In the genomic region with DNA sequence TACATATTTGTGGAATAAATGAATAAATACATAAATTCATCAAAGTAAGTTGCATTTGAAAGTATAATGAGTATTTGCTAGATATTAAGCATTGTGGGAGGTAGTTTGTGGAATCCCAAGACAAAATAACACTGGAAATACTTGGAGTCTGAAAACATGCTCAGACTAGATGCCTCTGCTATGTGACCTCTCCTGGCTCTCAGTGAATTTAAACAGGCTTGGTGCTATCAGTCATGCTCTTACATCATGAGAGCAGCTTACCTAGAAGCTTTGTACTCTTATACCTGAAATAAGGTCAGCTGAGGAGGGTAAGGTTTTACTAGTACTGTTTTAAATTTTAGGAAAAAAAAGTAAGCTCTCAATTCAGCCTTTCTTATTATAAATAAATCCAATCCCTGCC, we compare ENCODE assay signal across 18 cellular contexts. TPM values are rescaled to one million over a fixed set of nuclear protein-coding genes. Genes with fewer than 3 reads are reported as not detected.
DNase-seq lines count a peak whose midpoint lies in the region; TF ChIP-seq lines count a peak whose summit lies in the region.
"Had no signal": no experiment of that assay in that cellular context is flagged by ENCODE, and none has a peak within 500 bp of the region (broad histone marks: within the 10 kb centered on the region; RNA-seq: fewer than 3 reads in every experiment).

No MANE protein-coding gene starts in this region.

- BruUV-seq in mammary epithelial cell (replicated peaks; lab: Mats Ljungman, UMichigan): no TSS peak

- in situ Hi-C loops in mammary epithelial cell (cut with MboI; ENCODE audit: low sequenced_read_pairs in 2 of 2): loop anchor here (5.0 to 25.0 kb wide), 3 partner anchors 160 to 255 kb away; a partner anchor contains a TSS
- in situ Hi-C loops in HAP-1 (cut with MboI; ENCODE audit: low sequenced_read_pairs): loop anchor here (25.0 kb wide), 1 partner anchor 260 kb away; no protein-coding TSS in a partner anchor

- H3K27me3 Mint-ChIP-seq in type B pancreatic cell: no peaks in the 10 kb centered on the region

- H3K9me3 ChIP-seq in mammary epithelial cell (replicated peaks; ENCODE audit: insufficient read depth, low read length): no peaks in the 10 kb centered on the region
- no peaks in the 10 kb centered on the region for H3K9me3 ChIP-seq in breast epithelium
- no peaks in the 10 kb centered on the region for H3K9me3 ChIP-seq in SK-N-MC (ENCODE audit: low read depth, low read length)
- H3K9me3 ChIP-seq in HAP-1: no peaks in the 10 kb centered on the region
- no peaks in the 10 kb centered on the region for H3K9me3 ChIP-seq in Peyer's patch
- H3K9me3 ChIP-seq: BLaER1 had no signal

- dilution Hi-C loops in mammary epithelial cell (cut with HindIII; ENCODE audit: low sequenced_read_pairs): no loop called here

- no peaks in the 10 kb centered on the region for H3K9me3 Mint-ChIP-seq in type B pancreatic cell
- H3K9me3 Mint-ChIP-seq: CD8-positive, alpha-beta T cell had no signal

- peak overlapping the region; percentile 52 for H3K27ac Mint-ChIP-seq in type B pancreatic cell
- H3K27ac Mint-ChIP-seq: CD8-positive, alpha-beta T cell had no signal

- H3K79me2 ChIP-seq in mammary epithelial cell (ENCODE audit: insufficient read depth, low read length): no peaks in the 10 kb centered on the region

- no peak for TF ChIP-seq CTCF in mammary epithelial cell (conservative IDR thresholded peaks at IDR 0.05 in 1 of 2, IDR thresholded peaks at IDR 0.05 in 1 of 2; ENCODE audit: extremely low read depth in 1 of 2, insufficient read depth in 1 of 2, low read depth in 1 of 2, low read length in 2 of 2)
- TF ChIP-seq CTCF in breast epithelium (IDR thresholded peaks at IDR 0.05): no peak
- no peak for TF ChIP-seq CTCF in type B pancreatic cell (conservative IDR thresholded peaks at IDR 0.05)
- TF ChIP-seq CTCF in Peyer's patch (IDR thresholded peaks at IDR 0.05): no peak

- peak; percentile 74 for DNase-seq in mammary epithelial cell
- DNase-seq in breast epithelium (ENCODE audit: low spot score in 2 of 2): no peak
- DNase-seq in SK-N-MC (ENCODE audit: low read depth, low spot score): no peak
- peak; percentile 9 for DNase-seq in iris pigment epithelial cell (ENCODE audit: low read depth)
- no peak for DNase-seq in type B pancreatic cell (ENCODE audit: extremely low spot score, unreplicated experiment)
- no peak for DNase-seq in HAP-1 (ENCODE audit: low spot score in 2 of 2)
- no peak for DNase-seq in Peyer's patch
- DNase-seq in EL: no peak
- DNase-seq: CD8-positive, alpha-beta T cell; DMS79 treated with DMSO at 0.1 percent for 48 hours; GOT3; KG1; NCI-H1048; NCI-H2081 treated with DMSO at 0.1 percent for 48 hours; NCI-H69; NK-92 treated with Interleukin-12 subunit alpha and Interleukin-12 subunit beta, amount 100 ng/mL, for 24 hours; SHP77 had no signal

- H3K27ac ChIP-seq in mammary epithelial cell (ENCODE audit: insufficient read depth, low read depth, low read length): no peak overlapping the region
- no peak overlapping the region for H3K27ac ChIP-seq in breast epithelium
- peak overlapping the region; percentile 53; the same call in 1 of the 2 replicates for H3K27ac ChIP-seq in SK-N-MC
- no peak overlapping the region for H3K27ac ChIP-seq in Peyer's patch
- H3K27ac ChIP-seq: BLaER1 had no signal

- H3K36me3 ChIP-seq in mammary epithelial cell (ENCODE audit: insufficient read depth, low read length) (no peaks in the 10 kb centered on the region), breast epithelium (no peaks in the 10 kb centered on the region), SK-N-MC (ENCODE audit: insufficient read depth, low read length) (no peaks in the 10 kb centered on the region), HAP-1 (replicated peaks) (no peaks in the 10 kb centered on the region), Peyer's patch (no peaks in the 10 kb centered on the region)
- H3K36me3 ChIP-seq: BLaER1 had no signal

- H3K27me3 ChIP-seq in mammary epithelial cell (ENCODE audit: insufficient read depth, low read length) (no peaks in the 10 kb centered on the region), breast epithelium (no peaks in the 10 kb centered on the region), HAP-1 (ENCODE audit: low read depth) (no peaks in the 10 kb centered on the region), Peyer's patch (no peaks in the 10 kb centered on the region)
- H3K27me3 ChIP-seq: BLaER1 had no signal

- H3K36me3 Mint-ChIP-seq in type B pancreatic cell: no peaks in the 10 kb centered on the region
- H3K36me3 Mint-ChIP-seq: CD8-positive, alpha-beta T cell had no signal

- H3K9ac ChIP-seq in mammary epithelial cell (ENCODE audit: insufficient read depth, low read length) (no peak overlapping the region), SK-N-MC (ENCODE audit: insufficient read length) (no peak overlapping the region)
- H3K9ac ChIP-seq: BLaER1 had no signal

- H3K4me3 ChIP-seq in mammary epithelial cell (replicated peaks in 1 of 3; ENCODE audit: insufficient read depth in 1 of 3, low read depth in 2 of 3, low read length in 3 of 3) (no peak overlapping the region), breast epithelium (no peak overlapping the region), SK-N-MC (no peak overlapping the region), HAP-1 (no peak overlapping the region), Peyer's patch (no peak overlapping the region)
- H3K4me3 ChIP-seq: BLaER1 had no signal

- CTCF ChIA-PET in mammary epithelial cell (lab: Charles Lee; ENCODE audit: low non-redundant PET): interaction anchor here (0.6 kb wide), 1 partner anchor 253 kb away, joined by 11 read pairs; no protein-coding TSS in a partner anchor

- intact Hi-C loops in mammary epithelial cell (cut with micrococcal nuclease) (loop anchor here (10.0 kb wide), 1 partner anchor 632 kb away; no protein-coding TSS in a partner anchor), breast epithelium (cut with DNase I; ENCODE audit: low total_unique reads) (no loop called here)

- no peak for TF ChIP-seq POLR2A in breast epithelium (IDR thresholded peaks at IDR 0.05)
- no peak for TF ChIP-seq POLR2A in Peyer's patch (IDR thresholded peaks at IDR 0.05)

- H3K4me1 Mint-ChIP-seq in type B pancreatic cell (ENCODE audit: unreplicated experiment): peaks cover 4% of the 10 kb centered on the region

- H3K4me2 ChIP-seq in mammary epithelial cell (ENCODE audit: insufficient read depth, low read depth, low read length): peak overlapping the region; percentile 5
- H3K4me2 ChIP-seq: BLaER1 had no signal

- H2AFZ ChIP-seq in mammary epithelial cell (ENCODE audit: low read depth, low read length): peak overlapping the region; percentile 22

- peaks cover 15% of the 10 kb centered on the region for H3K4me1 ChIP-seq in mammary epithelial cell (ENCODE audit: insufficient read depth, low read length)
- H3K4me1 ChIP-seq in breast epithelium: no peaks in the 10 kb centered on the region
- no peaks in the 10 kb centered on the region for H3K4me1 ChIP-seq in HAP-1
- no peaks in the 10 kb centered on the region for H3K4me1 ChIP-seq in Peyer's patch
- H3K4me1 ChIP-seq: BLaER1 had no signal

- H3K4me3 Mint-ChIP-seq in type B pancreatic cell: no peak overlapping the region
- H3K4me3 Mint-ChIP-seq: CD8-positive, alpha-beta T cell had no signal

- H4K20me1 ChIP-seq in mammary epithelial cell (ENCODE audit: insufficient read depth, low read length): no peaks in the 10 kb centered on the region
- H4K20me1 ChIP-seq: BLaER1 had no signal

RNA-seq across cellular contexts. Expression of a gene that starts 37.1 kb away (rescaled TPM):
- total RNA-seq in mammary epithelial cell: 10 to 100 TPM; 13.4 to 23.3 TPM
- polyA plus RNA-seq in mammary epithelial cell: 6.8 TPM
- polyA minus RNA-seq in mammary epithelial cell: 27.0 TPM
- total RNA-seq in breast epithelium: 10 to 100 TPM; 16.1 to 24.9 (median 19.2) TPM
- total RNA-seq in type B pancreatic cell (ENCODE audit: low replicate concordance): 18.8 and 24.0 TPM in 2 replicates
- total RNA-seq in Peyer's patch: 10 to 100 TPM in 2 of 4 donors, 1 to 10 TPM in 2; 6.0 to 11.6 (median 8.3) TPM

Comparison
In these comparisons a context has a peak if more than half of its experiments do, and no peak if none do; other contexts are left out.
1. DNase-seq: peak in mammary epithelial cell (single experiment) and iris pigment epithelial cell (single experiment); none in breast epithelium (0 of 2), SK-N-MC (single experiment), type B pancreatic cell (single experiment), HAP-1 (0 of 2), Peyer's patch (0 of 3) and EL (single experiment).